ENCODE assay signal across 12 cellular contexts in the genomic region with DNA sequence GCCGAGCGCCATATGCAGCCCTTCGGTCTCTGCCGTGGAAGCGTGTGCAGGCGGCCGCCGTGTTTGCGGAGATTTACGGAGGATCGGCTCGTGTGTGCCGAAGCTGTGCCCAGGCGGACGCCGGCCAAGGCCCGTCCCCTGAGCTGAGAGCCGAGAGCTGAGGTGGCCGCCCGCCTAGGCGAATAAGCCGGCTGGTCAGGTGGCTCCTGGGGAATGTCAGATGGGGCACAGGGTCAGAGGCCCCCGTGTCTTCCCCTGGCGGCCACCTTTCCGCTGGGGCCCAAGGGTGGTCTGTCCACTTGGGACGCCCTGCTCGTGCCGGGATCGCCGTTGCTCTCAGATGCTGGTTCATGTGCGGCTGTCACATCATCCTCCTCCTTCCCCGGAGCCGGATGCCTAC.
DNase-seq lines count a peak whose midpoint lies in the region; ATAC-seq and TF ChIP-seq lines count a peak whose summit lies in the region.
"Had no signal": no experiment of that assay in that cellular context is flagged by ENCODE, and none has a peak within 500 bp of the region (broad histone marks: within the 10 kb centered on the region; RNA-seq: fewer than 3 reads in every experiment).

No MANE protein-coding gene starts in this region.

- no peak overlapping the region for H3K27ac Mint-ChIP-seq in activated CD8-positive, alpha-beta T cell treated with anti-CD3 and anti-CD28 coated beads for 36 hours

- WGBS in psoas muscle, 3 donors = 11 to 16% (median 16%) methylated on average over 33 of the region's 33 CpGs

- H3K4me3 ChIP-seq in adipocyte (ENCODE audit: low read length) = peak overlapping the region; percentile 73
- peak overlapping the region; percentile 52 for H3K4me3 ChIP-seq in left ventricle myocardium inferior
- H3K4me3 ChIP-seq in psoas muscle = peak overlapping the region; percentile 42
- peak overlapping the region; percentile 20 for H3K4me3 ChIP-seq in upper lobe of right lung
- H3K4me3 ChIP-seq: pancreas had no signal

- DNase-seq in adipocyte (ENCODE audit: low read depth) (no peak), left ventricle myocardium inferior (no peak), psoas muscle (no peak), upper lobe of right lung (no peak), NCI-H1694 (lab: John Stamatoyannopoulos, UW) (no peak), COR-L47 (lab: John Stamatoyannopoulos, UW) (no peak)
- DNase-seq in activated CD8-positive, alpha-beta T cell treated with anti-CD3 and anti-CD28 coated beads for 36 hours = no peak
- DNase-seq: activated T-cell treated with anti-CD3 and anti-CD28 coated beads, Interleukin-2, amount 50 U/mL, for 48 hours; Calu3; pancreas had no signal

- H3K9me3 ChIP-seq in adipocyte (ENCODE audit: control insufficient read depth, low read length) = no peaks in the 10 kb centered on the region
- no peaks in the 10 kb centered on the region for H3K9me3 ChIP-seq in left ventricle myocardium inferior (replicated peaks)
- no peaks in the 10 kb centered on the region for H3K9me3 ChIP-seq in psoas muscle
- no peaks in the 10 kb centered on the region for H3K9me3 ChIP-seq in upper lobe of right lung
- H3K9me3 ChIP-seq: pancreas had no signal

- H3K36me3 ChIP-seq in adipocyte (ENCODE audit: control insufficient read depth, insufficient read depth, low read length, severe bottlenecking) = no peaks in the 10 kb centered on the region
- no peaks in the 10 kb centered on the region for H3K36me3 ChIP-seq in left ventricle myocardium inferior
- no peaks in the 10 kb centered on the region for H3K36me3 ChIP-seq in psoas muscle (ENCODE audit: insufficient read depth in 1 of 2, low read depth in 1 of 2)
- no peaks in the 10 kb centered on the region for H3K36me3 ChIP-seq in upper lobe of right lung
- H3K36me3 ChIP-seq: pancreas had no signal

- H3K4me1 ChIP-seq in adipocyte (ENCODE audit: control insufficient read depth, insufficient read depth, low read length) = peaks cover 4% of the 10 kb centered on the region
- peaks cover 4% of the 10 kb centered on the region for H3K4me1 ChIP-seq in left ventricle myocardium inferior
- H3K4me1 ChIP-seq in psoas muscle = no peaks in the 10 kb centered on the region
- no peaks in the 10 kb centered on the region for H3K4me1 ChIP-seq in upper lobe of right lung
- H3K4me1 ChIP-seq: pancreas had no signal

- H3K4me1 Mint-ChIP-seq in activated CD8-positive, alpha-beta T cell treated with anti-CD3 and anti-CD28 coated beads for 36 hours (ENCODE audit: low read depth) = no peaks in the 10 kb centered on the region

- ATAC-seq in psoas muscle (peak in 2 of 4 donors; percentile 26 to 27), upper lobe of right lung (peak; percentile 14), HG03025 (IDR thresholded peaks at IDR 0.05; ENCODE audit: low FRiP score, unreplicated experiment) (no peak)
- no peak for ATAC-seq in activated CD8-positive, alpha-beta T cell treated with anti-CD3 and anti-CD28 coated beads for 36 hours

- no peak for TF ChIP-seq CTCF in left ventricle myocardium inferior (IDR thresholded peaks at IDR 0.05; ENCODE audit: borderline replicate concordance)
- no peak for TF ChIP-seq CTCF in psoas muscle (IDR thresholded peaks at IDR 0.05)
- no peak for TF ChIP-seq CTCF in upper lobe of right lung (IDR thresholded peaks at IDR 0.05)
- no peak for TF ChIP-seq CTCF in activated CD8-positive, alpha-beta T cell treated with anti-CD3 and anti-CD28 coated beads for 36 hours (IDR thresholded peaks at IDR 0.05)

- H3K27me3 ChIP-seq in adipocyte (replicated peaks; ENCODE audit: control insufficient read depth, insufficient read depth, low read length) (peaks cover 39% of the 10 kb centered on the region), left ventricle myocardium inferior (ENCODE audit: low read depth) (peaks cover 20% of the 10 kb centered on the region), psoas muscle (ENCODE audit: insufficient read depth in 3 of 3, low read length in 2 of 3) (peaks cover 0 to 32% (median 5%) of the 10 kb centered on the region in 3 donors), upper lobe of right lung (no peaks in the 10 kb centered on the region)
- H3K27me3 ChIP-seq: pancreas had no signal

- CTCF ChIA-PET in activated CD8-positive, alpha-beta T cell treated with anti-CD3 and anti-CD28 coated beads for 36 hours (lab: Charles Lee) = no interaction called here

- H3K27ac ChIP-seq in left ventricle myocardium inferior (replicated peaks) (peak overlapping the region; percentile 48), psoas muscle (no peak overlapping the region), upper lobe of right lung (no peak overlapping the region)
- H3K27ac ChIP-seq: KMS-11, pancreas had no signal

- H3K27me3 Mint-ChIP-seq in activated CD8-positive, alpha-beta T cell treated with anti-CD3 and anti-CD28 coated beads for 36 hours = peaks cover 7% of the 10 kb centered on the region

- POLR2A ChIA-PET in activated CD8-positive, alpha-beta T cell treated with anti-CD3 and anti-CD28 coated beads for 36 hours (lab: Charles Lee) = no interaction called here

- H3K36me3 Mint-ChIP-seq in activated CD8-positive, alpha-beta T cell treated with anti-CD3 and anti-CD28 coated beads for 36 hours (ENCODE audit: low read depth) = no peaks in the 10 kb centered on the region

- no peaks in the 10 kb centered on the region for H3K9me3 Mint-ChIP-seq in activated CD8-positive, alpha-beta T cell treated with anti-CD3 and anti-CD28 coated beads for 36 hours

- no peak overlapping the region for H3K4me3 Mint-ChIP-seq in activated CD8-positive, alpha-beta T cell treated with anti-CD3 and anti-CD28 coated beads for 36 hours

- intact Hi-C loops in left ventricle myocardium inferior (cut with micrococcal nuclease) = no loop called here
- intact Hi-C loops in psoas muscle (cut with DNase I) = no loop called here
- intact Hi-C loops in upper lobe of right lung (cut with DNase I) = no loop called here
- intact Hi-C loops in activated CD8-positive, alpha-beta T cell treated with anti-CD3 and anti-CD28 coated beads for 36 hours (cut with micrococcal nuclease) = no loop called here

- H3K9ac ChIP-seq in adipocyte (ENCODE audit: low read length) = no peak overlapping the region
- H3K9ac ChIP-seq: KMS-11 had no signal

Comparison
In these comparisons a context has a peak if more than half of its experiments do, and no peak if none do; other contexts are left out.
1. H3K4me3 ChIP-seq: peak in every context shown above with its lines; median percentile 73 in adipocyte; 52 in left ventricle myocardium inferior; 42 in psoas muscle; 20 in upper lobe of right lung.